In the genomic region with DNA sequence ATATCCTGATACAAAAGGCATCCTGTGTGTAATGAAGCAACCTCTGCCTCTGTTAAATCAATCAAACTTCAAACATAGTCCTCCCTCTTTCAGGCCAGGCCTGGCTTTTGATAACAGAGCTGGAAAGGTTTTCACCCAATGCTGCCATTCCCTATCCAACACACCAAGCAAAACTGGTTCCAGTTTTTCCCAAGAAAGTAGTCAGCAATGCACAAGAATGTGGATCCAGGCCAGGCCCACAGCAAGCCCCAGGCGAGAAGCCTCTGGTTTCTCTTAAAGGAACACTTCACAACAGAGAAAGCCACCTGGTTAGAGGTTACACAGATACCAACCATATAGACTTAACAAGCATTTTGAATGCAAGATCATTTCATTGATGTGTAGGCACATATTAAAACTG, we compare ENCODE assay signal across 18 cellular contexts. TPM values are rescaled to one million over a fixed set of nuclear protein-coding genes. Genes with fewer than 3 reads are reported as not detected.
A peak's percentile ranks its signal among the peaks of the same experiment; 100 is the strongest.
DNase-seq lines count a peak whose midpoint lies in the region; ATAC-seq and TF ChIP-seq lines count a peak whose summit lies in the region.
"Had no signal": no experiment of that assay in that cellular context is flagged by ENCODE, and none has a peak within 500 bp of the region (broad histone marks: within the 10 kb centered on the region; RNA-seq: fewer than 3 reads in every experiment).

No MANE protein-coding gene starts in this region.

- intact Hi-C loops in PC-3 (cut with micrococcal nuclease), result loop anchor here (10.0 kb wide), 1 partner anchor 165 kb away; no protein-coding TSS in a partner anchor

- H3K9me3 Mint-ChIP-seq in progenitor cell of endocrine pancreas (ENCODE audit: low read depth), result no peaks in the 10 kb centered on the region

- H3K27me3 Mint-ChIP-seq in progenitor cell of endocrine pancreas, result peaks cover 13% of the 10 kb centered on the region

- no peaks in the 10 kb centered on the region for H4K20me1 ChIP-seq in PC-3 (ENCODE audit: low read length)

- BruUV-seq in PC-3 (replicated peaks; lab: Mats Ljungman, UMichigan), result no TSS peak

- H3K79me2 ChIP-seq in PC-3 (ENCODE audit: low read length), result no peaks in the 10 kb centered on the region

- CTCF ChIA-PET in PC-3 (lab: Charles Lee), result no interaction called here

- H2AFZ ChIP-seq in PC-3 (ENCODE audit: low read length), result no peak overlapping the region

- peak overlapping the region; percentile 18 for H3K27ac Mint-ChIP-seq in progenitor cell of endocrine pancreas
- H3K27ac Mint-ChIP-seq: activated CD8-positive, alpha-beta memory T cell treated with anti-CD3 and anti-CD28 coated beads, Interleukin-2, amount 10 ng/mL, durations not matched to agents 7 days and 5 days had no signal

- H3K4me1 ChIP-seq in PC-3 (ENCODE audit: insufficient read depth, low read length) (peaks cover 26% of the 10 kb centered on the region), right atrium auricular region (no peaks in the 10 kb centered on the region)
- H3K4me1 ChIP-seq: gastrocnemius medialis, vagina had no signal

- H3K4me3 ChIP-seq in PC-3 (ENCODE audit: low read length) (no peak overlapping the region), right atrium auricular region (no peak overlapping the region)
- H3K4me3 ChIP-seq: gastrocnemius medialis, spleen, vagina had no signal

- H3K27ac ChIP-seq in PC-3 (ENCODE audit: low read length) (no peak overlapping the region), right atrium auricular region (no peak overlapping the region)
- H3K27ac ChIP-seq: gastrocnemius medialis, spleen, vagina had no signal

- H3K4me3 Mint-ChIP-seq in progenitor cell of endocrine pancreas (ENCODE audit: low read depth), result peak overlapping the region; percentile 25
- H3K4me3 Mint-ChIP-seq: activated CD8-positive, alpha-beta memory T cell treated with anti-CD3 and anti-CD28 coated beads, Interleukin-2, amount 10 ng/mL, durations not matched to agents 7 days and 5 days had no signal

- no peak overlapping the region for H3K4me2 ChIP-seq in PC-3 (ENCODE audit: low read length)

- no peak overlapping the region for H3K9ac ChIP-seq in PC-3 (ENCODE audit: low read length)

- no peaks in the 10 kb centered on the region for H3K9me2 ChIP-seq in PC-3 (replicated peaks; ENCODE audit: low read length)

- ATAC-seq in PC-3 (no peak), HG03521 (IDR thresholded peaks at IDR 0.05; ENCODE audit: unreplicated experiment) (no peak), HG03378 (IDR thresholded peaks at IDR 0.05; ENCODE audit: unreplicated experiment) (no peak)
- ATAC-seq: activated CD8-positive, alpha-beta memory T cell treated with anti-CD3 and anti-CD28 coated beads, Interleukin-2, amount 10 ng/mL, durations not matched to agents 7 days and 5 days; gastrocnemius medialis had no signal

- POLR2A ChIA-PET in PC-3 (lab: Charles Lee; ENCODE audit: unreplicated experiment), result no interaction called here

- H3K36me3 ChIP-seq in PC-3 (ENCODE audit: low read depth, low read length) (no peaks in the 10 kb centered on the region), right atrium auricular region (no peaks in the 10 kb centered on the region)
- H3K36me3 ChIP-seq: gastrocnemius medialis, spleen, vagina had no signal

- peaks cover 26% of the 10 kb centered on the region for H3K4me1 Mint-ChIP-seq in progenitor cell of endocrine pancreas (ENCODE audit: low read depth)

- no peaks in the 10 kb centered on the region for H3F3A ChIP-seq in PC-3 (ENCODE audit: low read length, unreplicated experiment)

- H3K36me3 Mint-ChIP-seq in progenitor cell of endocrine pancreas (ENCODE audit: insufficient read depth), result no peaks in the 10 kb centered on the region
- H3K36me3 Mint-ChIP-seq: activated CD8-positive, alpha-beta memory T cell treated with anti-CD3 and anti-CD28 coated beads, Interleukin-2, amount 10 ng/mL, durations not matched to agents 7 days and 5 days had no signal

- H3K27me3 ChIP-seq in PC-3 (ENCODE audit: low read length) (peaks cover 6% of the 10 kb centered on the region), right atrium auricular region (no peaks in the 10 kb centered on the region)
- H3K27me3 ChIP-seq: vagina had no signal

- DNase-seq in ELF-1 (ENCODE audit: low read depth, low spot score) (peak; percentile 82), PC-3 (peak; percentile 58), fibroblast of peridontal ligament (ENCODE audit: extremely low read depth) (peak; percentile 55), progenitor cell of endocrine pancreas (ENCODE audit: low spot score, unreplicated experiment) (no peak), right atrium auricular region (ENCODE audit: low spot score) (no peak)
- DNase-seq: activated CD8-positive, alpha-beta memory T cell treated with anti-CD3 and anti-CD28 coated beads, Interleukin-2, amount 10 ng/mL, durations not matched to agents 7 days and 5 days; DMS53; gastrocnemius medialis; KBM-7; mesenchymal stem cell; NCI-H1105 treated with DMSO at 0.1 percent for 48 hours; occipital lobe; Right ventricle myocardium superior; spleen; stimulated activated naive CD4-positive, alpha-beta T cell had no signal

- H3K9me3 ChIP-seq in PC-3 (ENCODE audit: low read length) (no peaks in the 10 kb centered on the region), right atrium auricular region (no peaks in the 10 kb centered on the region)
- H3K9me3 ChIP-seq: gastrocnemius medialis, spleen, vagina had no signal

- no peak for TF ChIP-seq CTCF in PC-3 (conservative IDR thresholded peaks at IDR 0.05; ENCODE audit: low read depth, low read length)
- no peak for TF ChIP-seq CTCF in progenitor cell of endocrine pancreas (IDR thresholded peaks at IDR 0.05; ENCODE audit: unreplicated experiment)
- no peak for TF ChIP-seq CTCF in right atrium auricular region (IDR thresholded peaks at IDR 0.05)

RNA-seq across cellular contexts. Expression of a gene that starts 3.1 kb away (rescaled TPM):
- total RNA-seq in PC-3 (2014; rRNA removed), result 1.6 and 2.7 TPM in 2 replicates
- total RNA-seq in progenitor cell of endocrine pancreas, result 19.6 and 20.0 TPM in 2 replicates
- total RNA-seq in right atrium auricular region, result 10 to 100 TPM; 11.6 to 17.9 TPM

RNA-seq across cellular contexts. Expression of a gene that starts 49.2 kb away (rescaled TPM):
- total RNA-seq in PC-3 (2014; rRNA removed), result 13.1 and 15.6 TPM in 2 replicates
- total RNA-seq in progenitor cell of endocrine pancreas, result 39.5 and 40.1 TPM in 2 replicates
- under 1 TPM; 0.56 to 0.79 TPM for total RNA-seq in right atrium auricular region

Comparison
In these comparisons a context has a peak if more than half of its experiments do, and no peak if none do; other contexts are left out.
1. DNase-seq: peak in ELF-1 (single experiment), PC-3 (single experiment) and fibroblast of peridontal ligament (single experiment); none in progenitor cell of endocrine pancreas (single experiment) and right atrium auricular region (single experiment).